In genomic region chr21:43805275-43805800, GRCh38 we compare ENCODE assay signal across 10 cellular contexts. TPM values are rescaled to one million over a fixed set of nuclear protein-coding genes. Genes with fewer than 3 reads are reported as not detected.
DNase-seq lines count a peak whose midpoint lies in the region; ATAC-seq and TF ChIP-seq lines count a peak whose summit lies in the region.
"Had no signal": no experiment of that assay in that cellular context is flagged by ENCODE, and none has a peak within 500 bp of the region (broad histone marks: within the 10 kb centered on the region; RNA-seq: fewer than 3 reads in every experiment).

No MANE protein-coding gene starts in this region.

- TF ChIP-seq CTCF in activated B cell treated with CpG ODN at 0.5 μM for 24 hours (IDR thresholded peaks at IDR 0.05) (no peak), adrenal gland (IDR thresholded peaks at IDR 0.05) (no peak), lower leg skin (IDR thresholded peaks at IDR 0.05) (no peak)

- H3K27ac ChIP-seq in adrenal gland, result no peak overlapping the region

- peak; percentile 86 for ATAC-seq in GM18498 (IDR thresholded peaks at IDR 0.05; ENCODE audit: unreplicated experiment)
- ATAC-seq in GM19463 (IDR thresholded peaks at IDR 0.05; ENCODE audit: unreplicated experiment), result peak; percentile 86
- ATAC-seq in HG03103 (IDR thresholded peaks at IDR 0.05; ENCODE audit: low read depth, unreplicated experiment), result peak; percentile 62
- ATAC-seq in activated B cell treated with CpG ODN at 0.5 μM for 24 hours (ENCODE audit: low read depth), result peak; percentile 97

- no peaks in the 10 kb centered on the region for H3K4me1 ChIP-seq in adrenal gland (replicated peaks in 1 of 2)

- DNase-seq in activated B cell treated with CpG ODN at 0.5 μM for 24 hours, result peak; percentile 69
- no peak for DNase-seq in NCI-H82 (lab: John Stamatoyannopoulos, UW)
- DNase-seq in adrenal gland, result no peak
- no peak for DNase-seq in effector CD4-positive, alpha-beta T cell
- DNase-seq in lower leg skin (ENCODE audit: low spot score in 2 of 2), result no peak
- DNase-seq: activated CD8-positive, alpha-beta memory T cell treated with anti-CD3 and anti-CD28 coated beads, Interleukin-2, amount 50 U/mL, for 48 hours; NCI-H1092 had no signal

- CTCF ChIA-PET in activated B cell treated with CpG ODN at 0.5 μM for 24 hours (lab: Charles Lee), result interaction anchor here (1.4 kb wide), 1 partner anchor 170 kb away, joined by 5 read pairs; no protein-coding TSS in a partner anchor

- H3K9me3 Mint-ChIP-seq in activated B cell treated with CpG ODN at 0.5 μM for 24 hours, result no peaks in the 10 kb centered on the region

- peak overlapping the region; percentile 95 for H3K27ac Mint-ChIP-seq in activated B cell treated with CpG ODN at 0.5 μM for 24 hours

- peaks cover 37% of the 10 kb centered on the region for H3K4me1 Mint-ChIP-seq in activated B cell treated with CpG ODN at 0.5 μM for 24 hours

- TF ChIP-seq POLR2A in adrenal gland (IDR thresholded peaks at IDR 0.05) (no peak), lower leg skin (IDR thresholded peaks at IDR 0.05) (no peak)

- peaks cover 0 to 36% of the 10 kb centered on the region in 2 donors for H3K36me3 ChIP-seq in adrenal gland (replicated peaks in 1 of 2)

- peaks cover 46% of the 10 kb centered on the region for H3K36me3 Mint-ChIP-seq in activated B cell treated with CpG ODN at 0.5 μM for 24 hours (ENCODE audit: low read depth)

- intact Hi-C loops in activated B cell treated with CpG ODN at 0.5 μM for 24 hours (cut with micrococcal nuclease), result loop anchor here (1.0 to 2.0 kb wide), 4 partner anchors 16 to 673 kb away; partner anchors contain the start of genes PDXK and RRP1
- intact Hi-C loops in adrenal gland (cut with DNase I), result loop anchor here in 1 of 2 donors (10.0 kb wide), 1 partner anchor 139 kb away; no protein-coding TSS in a partner anchor
- intact Hi-C loops in lower leg skin (cut with DNase I; ENCODE audit: low total_unique reads), result no loop called here

- H3K4me3 ChIP-seq in adrenal gland (no peak overlapping the region), lower leg skin (ENCODE audit: low read depth, poor library complexity, severe bottlenecking) (no peak overlapping the region)

- peak overlapping the region; percentile 78 for H3K4me3 Mint-ChIP-seq in activated B cell treated with CpG ODN at 0.5 μM for 24 hours

- POLR2A ChIA-PET in activated B cell treated with CpG ODN at 0.5 μM for 24 hours (lab: Charles Lee), result interaction anchor here (0.6 to 2.0 kb wide), 8 partner anchors 13 to 208 kb away, joined by 3 to 16 read pairs (median 6); partner anchors contain the start of genes RRP1 and TRAPPC10

- peaks cover 2% of the 10 kb centered on the region for H3K27me3 Mint-ChIP-seq in activated B cell treated with CpG ODN at 0.5 μM for 24 hours

- no peaks in the 10 kb centered on the region for H3K9me3 ChIP-seq in adrenal gland (replicated peaks in 1 of 3)

- no peaks in the 10 kb centered on the region for H3K27me3 ChIP-seq in adrenal gland

- 79 to 91% (median 86%) methylated on average over 14 of the region's 14 CpGs for WGBS in adrenal gland, 4 donors
- 88 to 91% methylated on average over 14 of the region's 14 CpGs for WGBS in lower leg skin, 2 donors

RNA-seq across cellular contexts. Expression of gene RRP1, which starts 16.0 kb away (rescaled TPM):
- total RNA-seq in activated B cell treated with CpG ODN at 0.5 μM for 24 hours (36.8 and 37.0 TPM in 2 replicates), adrenal gland (10 to 100 TPM; 12.8 to 24.6 (median 19.8) TPM), lower leg skin (10 to 100 TPM; 19.5 to 43.2 (median 25.5) TPM)
- polyA plus RNA-seq in adrenal gland, result 10 to 100 TPM; 16.5 to 29.8 (median 22.9) TPM

RNA-seq across cellular contexts. Expression of gene CSTB, which starts 29.2 kb away (rescaled TPM):
- total RNA-seq in activated B cell treated with CpG ODN at 0.5 μM for 24 hours (16.0 and 17.1 TPM in 2 replicates), adrenal gland (10 to 100 TPM in 7 of 8 donors, 1 to 10 TPM in 1; 9.5 to 72.0 (median 39.4) TPM), lower leg skin (10 to 100 TPM; 11.0 to 29.3 (median 21.8) TPM)
- polyA plus RNA-seq in adrenal gland, result 100 to 1,000 TPM; 116 to 143 (median 127) TPM

RNA-seq across cellular contexts. Expression of gene AGPAT3, which starts 59.7 kb away (rescaled TPM):
- total RNA-seq in activated B cell treated with CpG ODN at 0.5 μM for 24 hours, result 48.9 and 57.7 TPM in 2 replicates
- 10 to 100 TPM; 38.5 to 88.9 (median 59.0) TPM for total RNA-seq in adrenal gland
- polyA plus RNA-seq in adrenal gland, result 10 to 100 TPM; 25.3 to 27.8 (median 26.0) TPM
- 10 to 100 TPM; 32.1 to 58.8 (median 48.7) TPM for total RNA-seq in lower leg skin
